In genomic region chr12:121805800-121806555, GRCh38 we compare ENCODE assay signal across 8 cellular contexts.
DNase-seq lines count a peak whose midpoint lies in the region; ATAC-seq lines count a peak whose summit lies in the region.

No MANE protein-coding gene starts in this region.

- H3K4me1 Mint-ChIP-seq in activated naive CD4-positive, alpha-beta T cell treated with anti-CD3 and anti-CD28 coated beads, Interleukin-2, amount 10 ng/mL, durations not matched to agents 7 days and 5 days = peaks cover 45% of the 10 kb centered on the region
- peaks cover 51% of the 10 kb centered on the region for H3K4me1 Mint-ChIP-seq in activated T-cell treated with anti-CD3 and anti-CD28 coated beads, Interleukin-2, amount 50 U/mL, for 24 hours (ENCODE audit: low read depth)
- peaks cover 35% of the 10 kb centered on the region for H3K4me1 Mint-ChIP-seq in stimulated activated naive CD8-positive, alpha-beta T cell treated with anti-CD3 and anti-CD28 coated beads, Interleukin-15, Interleukin-2, amounts not matched to agents 100 ng/mL and 50 ng/mL, for 24 hours (ENCODE audit: low read depth)

- peak overlapping the region; percentile 89 for H3K27ac Mint-ChIP-seq in activated naive CD4-positive, alpha-beta T cell treated with anti-CD3 and anti-CD28 coated beads, Interleukin-2, amount 10 ng/mL, durations not matched to agents 7 days and 5 days
- H3K27ac Mint-ChIP-seq in activated T-cell treated with anti-CD3 and anti-CD28 coated beads, Interleukin-2, amount 50 U/mL, for 24 hours = peak overlapping the region; percentile 94
- peak overlapping the region; percentile 90 for H3K27ac Mint-ChIP-seq in stimulated activated naive CD8-positive, alpha-beta T cell treated with anti-CD3 and anti-CD28 coated beads, Interleukin-15, Interleukin-2, amounts not matched to agents 100 ng/mL and 50 ng/mL, for 24 hours

- H3K27me3 Mint-ChIP-seq in activated naive CD4-positive, alpha-beta T cell treated with anti-CD3 and anti-CD28 coated beads, Interleukin-2, amount 10 ng/mL, durations not matched to agents 7 days and 5 days = peaks cover 3% of the 10 kb centered on the region
- no peaks in the 10 kb centered on the region for H3K27me3 Mint-ChIP-seq in activated T-cell treated with anti-CD3 and anti-CD28 coated beads, Interleukin-2, amount 50 U/mL, for 24 hours
- no peaks in the 10 kb centered on the region for H3K27me3 Mint-ChIP-seq in stimulated activated naive CD8-positive, alpha-beta T cell treated with anti-CD3 and anti-CD28 coated beads, Interleukin-15, Interleukin-2, amounts not matched to agents 100 ng/mL and 50 ng/mL, for 24 hours

- DNase-seq in activated naive CD4-positive, alpha-beta T cell treated with anti-CD3 and anti-CD28 coated beads, Interleukin-2, amount 10 ng/mL, durations not matched to agents 7 days and 5 days = peak; percentile 52
- DNase-seq in activated naive CD4-positive, alpha-beta T cell treated with Interleukin-2 at 50 U/mL for 16 hours = no peak
- no peak for DNase-seq in activated T-cell treated with anti-CD3 and anti-CD28 coated beads, Interleukin-2, amount 50 U/mL, for 24 hours
- no peak for DNase-seq in hepatic stellate cell (ENCODE audit: low spot score)

- CTCF ChIA-PET in activated naive CD4-positive, alpha-beta T cell treated with anti-CD3 and anti-CD28 coated beads, Interleukin-2, amount 10 ng/mL, durations not matched to agents 7 days and 5 days (lab: Charles Lee) = interaction anchor here (1.3 to 16.5 kb wide), 2 partner anchors 9 to 83 kb away, joined by 3 to 575 read pairs; partner anchors contain the start of genes PSMD9, RHOF and SETD1B

- peak overlapping the region; percentile 94 for H3K4me3 Mint-ChIP-seq in activated naive CD4-positive, alpha-beta T cell treated with anti-CD3 and anti-CD28 coated beads, Interleukin-2, amount 10 ng/mL, durations not matched to agents 7 days and 5 days
- peak overlapping the region; percentile 93 for H3K4me3 Mint-ChIP-seq in activated T-cell treated with anti-CD3 and anti-CD28 coated beads, Interleukin-2, amount 50 U/mL, for 24 hours
- peak overlapping the region; percentile 90 for H3K4me3 Mint-ChIP-seq in stimulated activated naive CD8-positive, alpha-beta T cell treated with anti-CD3 and anti-CD28 coated beads, Interleukin-15, Interleukin-2, amounts not matched to agents 100 ng/mL and 50 ng/mL, for 24 hours

- ATAC-seq in HG02798 (IDR thresholded peaks at IDR 0.05; ENCODE audit: poor library complexity, unreplicated experiment) (no peak), GM21717 (IDR thresholded peaks at IDR 0.05; ENCODE audit: unreplicated experiment) (no peak)

- no peaks in the 10 kb centered on the region for H3K9me3 Mint-ChIP-seq in activated naive CD4-positive, alpha-beta T cell treated with anti-CD3 and anti-CD28 coated beads, Interleukin-2, amount 10 ng/mL, durations not matched to agents 7 days and 5 days
- no peaks in the 10 kb centered on the region for H3K9me3 Mint-ChIP-seq in activated T-cell treated with anti-CD3 and anti-CD28 coated beads, Interleukin-2, amount 50 U/mL, for 24 hours
- no peaks in the 10 kb centered on the region for H3K9me3 Mint-ChIP-seq in stimulated activated naive CD8-positive, alpha-beta T cell treated with anti-CD3 and anti-CD28 coated beads, Interleukin-15, Interleukin-2, amounts not matched to agents 100 ng/mL and 50 ng/mL, for 24 hours

- H3K4me3 ChIP-seq in iPS-18c (ENCODE audit: insufficient read depth, low read depth, low read length) = peak overlapping the region; percentile 86; the same call in 1 of the 2 replicates

- H3K36me3 Mint-ChIP-seq in activated naive CD4-positive, alpha-beta T cell treated with anti-CD3 and anti-CD28 coated beads, Interleukin-2, amount 10 ng/mL, durations not matched to agents 7 days and 5 days = peaks cover 56% of the 10 kb centered on the region
- H3K36me3 Mint-ChIP-seq in activated T-cell treated with anti-CD3 and anti-CD28 coated beads, Interleukin-2, amount 50 U/mL, for 24 hours (ENCODE audit: low read depth) = peaks cover 80% of the 10 kb centered on the region
- peaks cover 33% of the 10 kb centered on the region for H3K36me3 Mint-ChIP-seq in stimulated activated naive CD8-positive, alpha-beta T cell treated with anti-CD3 and anti-CD28 coated beads, Interleukin-15, Interleukin-2, amounts not matched to agents 100 ng/mL and 50 ng/mL, for 24 hours (ENCODE audit: low read depth)

- no peaks in the 10 kb centered on the region for H3K9me3 ChIP-seq in iPS-18c (ENCODE audit: control insufficient read depth, insufficient read depth, low read length)
